In the genomic region with DNA sequence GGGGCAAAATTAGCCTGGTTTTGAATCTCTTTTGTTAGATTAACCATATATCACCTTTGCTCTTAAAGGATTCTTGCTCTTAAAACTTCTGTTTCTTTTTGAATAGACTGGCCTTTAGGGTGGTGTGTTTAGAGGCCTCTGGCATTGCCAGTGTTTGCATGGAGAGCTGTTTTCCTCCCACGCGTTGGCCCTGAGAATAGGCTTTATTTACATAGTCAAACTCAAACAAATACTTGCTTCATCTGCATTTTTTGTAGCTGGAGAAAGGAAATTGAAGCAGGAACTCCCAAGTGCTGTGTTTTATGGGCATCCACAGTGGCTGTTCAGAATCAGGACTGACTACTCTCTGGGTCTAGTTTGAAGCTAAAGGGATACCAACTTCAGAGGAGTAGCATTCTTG, we compare ENCODE assay signal across 13 cellular contexts. TPM values are rescaled to one million over a fixed set of nuclear protein-coding genes. Genes with fewer than 3 reads are reported as not detected.
A peak's percentile ranks its signal among the peaks of the same experiment; 100 is the strongest.
DNase-seq lines count a peak whose midpoint lies in the region; ATAC-seq and TF ChIP-seq lines count a peak whose summit lies in the region.
"Had no signal": no experiment of that assay in that cellular context is flagged by ENCODE, and none has a peak within 500 bp of the region (broad histone marks: within the 10 kb centered on the region; RNA-seq: fewer than 3 reads in every experiment).

No MANE protein-coding gene starts in this region.

- peak; percentile 56 to 93 for DNase-seq in T47D (ENCODE audit: low read depth in 1 of 2, low spot score in 1 of 2)
- no peak for DNase-seq in breast epithelium (ENCODE audit: low spot score in 2 of 2)
- DNase-seq in adipocyte (ENCODE audit: low read depth), result peak; percentile 27
- DNase-seq in left lobe of liver (ENCODE audit: low spot score), result peak; percentile 59
- no peak for DNase-seq in HK-2 (ENCODE audit: unreplicated experiment)
- no peak for DNase-seq in MM.1S
- DNase-seq: activated T-cell treated with anti-CD3 and anti-CD28 coated beads, Interleukin-2, amount 50 U/mL, for 48 hours; cerebellar nuclear complex; foreskin keratinocyte; RPMI8226 had no signal

- ATAC-seq in left lobe of liver (peak; percentile 68), HG02938 (IDR thresholded peaks at IDR 0.05; ENCODE audit: unreplicated experiment) (no peak), HG03442 (IDR thresholded peaks at IDR 0.05; ENCODE audit: unreplicated experiment) (no peak)
- ATAC-seq: foreskin keratinocyte had no signal

- H3K79me2 ChIP-seq in MM.1S (ENCODE audit: low read length), result no peaks in the 10 kb centered on the region

- H3K4me1 ChIP-seq in breast epithelium (no peaks in the 10 kb centered on the region), adipocyte (ENCODE audit: control insufficient read depth, insufficient read depth, low read length) (no peaks in the 10 kb centered on the region), MM.1S (ENCODE audit: low read length) (no peaks in the 10 kb centered on the region)

- TF ChIP-seq POLR2A in breast epithelium (IDR thresholded peaks at IDR 0.05), result no peak

- H3F3A ChIP-seq in MM.1S (ENCODE audit: insufficient read depth, low read length), result no peaks in the 10 kb centered on the region

- H3K4me3 ChIP-seq in breast epithelium, result no peak overlapping the region
- no peak overlapping the region for H3K4me3 ChIP-seq in adipocyte (ENCODE audit: low read length)
- H3K4me3 ChIP-seq in MM.1S (ENCODE audit: low read length), result no peak overlapping the region

- intact Hi-C loops in breast epithelium (cut with DNase I; ENCODE audit: low total_unique reads), result no loop called here

- no peaks in the 10 kb centered on the region for H4K20me1 ChIP-seq in MM.1S (ENCODE audit: insufficient read depth, low read length)

- H3K9me3 ChIP-seq in breast epithelium, result no peaks in the 10 kb centered on the region
- H3K9me3 ChIP-seq in adipocyte (ENCODE audit: control insufficient read depth, low read length), result peaks cover 6% of the 10 kb centered on the region
- H3K9me3 ChIP-seq in MM.1S (replicated peaks; ENCODE audit: insufficient read depth, low read length), result no peaks in the 10 kb centered on the region

- peaks cover 0 to 36% of the 10 kb centered on the region in 2 donors for H3K27me3 ChIP-seq in breast epithelium
- H3K27me3 ChIP-seq in adipocyte (replicated peaks; ENCODE audit: control insufficient read depth, insufficient read depth, low read length), result peaks cover 38% of the 10 kb centered on the region
- peaks cover 23% of the 10 kb centered on the region for H3K27me3 ChIP-seq in MM.1S (replicated peaks; ENCODE audit: insufficient read depth, low read length)
- H3K27me3 ChIP-seq: foreskin keratinocyte had no signal

- no peak overlapping the region for H3K9ac ChIP-seq in adipocyte (ENCODE audit: low read length)
- H3K9ac ChIP-seq in MM.1S (ENCODE audit: low read length), result no peak overlapping the region

- no peak overlapping the region for H3K4me2 ChIP-seq in MM.1S (ENCODE audit: low read depth, low read length)

- in situ Hi-C loops in T47D (cut with HindIII; ENCODE audit: low pct_unique_long_range_greater_than_20kb, low sequenced_read_pairs), result no loop called here

- TF ChIP-seq CTCF in breast epithelium (IDR thresholded peaks at IDR 0.05) (no peak), MM.1S (IDR thresholded peaks at IDR 0.05; ENCODE audit: low read length) (no peak)

- H3K27ac ChIP-seq in breast epithelium (no peak overlapping the region), MM.1S (ENCODE audit: low read length) (no peak overlapping the region)
- H3K27ac ChIP-seq: foreskin keratinocyte had no signal

- H3K36me3 ChIP-seq in breast epithelium, result no peaks in the 10 kb centered on the region
- no peaks in the 10 kb centered on the region for H3K36me3 ChIP-seq in adipocyte (ENCODE audit: control insufficient read depth, insufficient read depth, low read length, severe bottlenecking)
- H3K36me3 ChIP-seq in MM.1S (replicated peaks; ENCODE audit: insufficient read depth, low read length), result no peaks in the 10 kb centered on the region

- H2AFZ ChIP-seq in MM.1S (ENCODE audit: low read length), result no peak overlapping the region

- H3K9me2 ChIP-seq in MM.1S (replicated peaks; ENCODE audit: insufficient read depth, low read length), result no peaks in the 10 kb centered on the region

RNA-seq across cellular contexts. Expression of a gene that starts 2.7 kb away (rescaled TPM):
- total RNA-seq in breast epithelium (1 to 10 TPM in 2 of 3 donors, under 1 TPM in 1; 0.48 to 4.5 (median 3.9) TPM), left lobe of liver (4.7 TPM)

RNA-seq across cellular contexts. Expression of a gene that starts 23.3 kb away (rescaled TPM):
- 1 to 10 TPM in 2 of 3 donors, not detected in 1; 3.4 to 3.6 TPM for total RNA-seq in breast epithelium
- 0.78 TPM for total RNA-seq in left lobe of liver
- total RNA-seq: mononuclear cell had no signal

Comparison
In these comparisons a context has a peak if more than half of its experiments do, and no peak if none do; other contexts are left out.
1. DNase-seq: peak in T47D (2 of 2), adipocyte (single experiment) and left lobe of liver (single experiment); none in breast epithelium (0 of 2), HK-2 (single experiment) and MM.1S (single experiment).